Comparison of ENCODE assay signal across 8 cellular contexts in the genomic region with DNA sequence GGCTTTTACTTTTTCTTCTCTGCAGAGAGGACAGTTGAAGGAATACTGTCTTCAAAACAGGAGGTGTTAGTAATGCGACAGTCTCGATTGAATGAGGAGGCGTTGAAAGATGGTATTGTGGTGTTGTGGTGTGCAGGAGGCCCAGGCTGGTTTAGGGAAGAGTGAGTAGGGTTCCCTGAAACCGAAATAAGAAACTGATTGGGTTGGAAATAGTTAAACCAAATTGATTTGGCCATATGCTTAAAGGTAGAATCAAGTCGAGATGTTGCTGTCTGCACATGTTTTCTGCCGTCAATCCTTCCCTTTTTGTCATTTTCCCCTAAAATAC. TPM values are rescaled to one million over a fixed set of nuclear protein-coding genes. Genes with fewer than 3 reads are reported as not detected.
DNase-seq lines count a peak whose midpoint lies in the region; ATAC-seq, FAIRE-seq and TF ChIP-seq lines count a peak whose summit lies in the region.

No MANE protein-coding gene starts in this region.

- H3K27ac ChIP-seq in A549 (peak overlapping the region; percentile 96 to 99; a peak in 5 of 6 replicates), duodenal mucosa (ENCODE audit: low read depth, low read length) (peak overlapping the region; percentile 76)

- no peaks in the 10 kb centered on the region for H3K9me3 ChIP-seq in A549
- no peaks in the 10 kb centered on the region for H3K9me3 ChIP-seq in duodenal mucosa (ENCODE audit: control insufficient read depth in 1 of 2, low read length in 2 of 2)

- H3K9ac ChIP-seq in duodenal mucosa (ENCODE audit: low read depth in 1 of 2, low read length in 2 of 2) = peak overlapping the region; percentile 94 to 97

- no peaks in the 10 kb centered on the region for H3K27me3 ChIP-seq in duodenal mucosa (ENCODE audit: control insufficient read depth in 1 of 2, insufficient read depth in 2 of 2, low read length in 2 of 2)

- H3K4me3 ChIP-seq in A549 = peak overlapping the region; percentile 70
- peak overlapping the region; percentile 94 to 99 for H3K4me3 ChIP-seq in duodenal mucosa (ENCODE audit: low read depth in 1 of 2, low read length in 2 of 2)

- POLR2A ChIA-PET in A549 (lab: Yijun Ruan, JAX) = interaction anchor here (1.0 to 4.4 kb wide), 2 partner anchors 51 to 232 kb away, joined by 4 to 23 read pairs; partner anchors contain the start of genes SPICE1 and USF3

- peak overlapping the region; percentile 97 for H3K4me3 Mint-ChIP-seq in neural crest cell

- no peak for TF ChIP-seq RAD21 in A549 (conservative IDR thresholded peaks at IDR 0.05 in 1 of 2, IDR thresholded peaks at IDR 0.05 in 1 of 2)

- peak overlapping the region; percentile 80 for H3K4me2 ChIP-seq in A549

- no peak for ATAC-seq in A549

- WGBS in A549 (ENCODE audit: missing lambda C conversion rate) = 18% methylated on average over 6 of the region's 6 CpGs

- peak overlapping the region; percentile 100 for H3K27ac Mint-ChIP-seq in neural crest cell (ENCODE audit: unreplicated experiment)

- CTCF ChIA-PET in A549 (lab: Yijun Ruan, JAX) = interaction anchor here (1.0 to 1.4 kb wide), 4 partner anchors 9 to 165 kb away, joined by 3 to 7 read pairs (median 5); no protein-coding TSS in a partner anchor

- no peak for TF ChIP-seq EP300 in A549 (IDR thresholded peaks at IDR 0.05)

- peaks cover 47% of the 10 kb centered on the region for H3K4me1 Mint-ChIP-seq in neural crest cell

- no peaks in the 10 kb centered on the region for H3K9me3 Mint-ChIP-seq in neural crest cell

- TF ChIP-seq CTCF in A549 (IDR thresholded peaks at IDR 0.05) = no peak
- TF ChIP-seq CTCF in neural crest cell (conservative IDR thresholded peaks at IDR 0.05) = no peak

- H3K36me3 Mint-ChIP-seq in neural crest cell (ENCODE audit: low read depth) = no peaks in the 10 kb centered on the region

- no peaks in the 10 kb centered on the region for H3K27me3 Mint-ChIP-seq in neural crest cell (ENCODE audit: low read depth)

- TF ChIP-seq POLR2A in A549 (IDR thresholded peaks at IDR 0.05; ENCODE audit: low read length) = no peak

- H3K4me1 ChIP-seq in A549 = peaks cover 23% of the 10 kb centered on the region
- H3K4me1 ChIP-seq in duodenal mucosa (ENCODE audit: control insufficient read depth in 1 of 2, insufficient read depth in 2 of 2, low read length in 2 of 2) = peaks cover 38 to 44% of the 10 kb centered on the region in 2 donors

- no peak for DNase-seq in A549 (ENCODE audit: low read depth in 1 of 2, low spot score in 1 of 2)
- no peak for DNase-seq in GM19239 (ENCODE audit: insufficient read length, low spot score)
- peak; percentile 3 for DNase-seq in SK-N-DZ (ENCODE audit: low spot score)
- no peak for DNase-seq in neural crest cell (ENCODE audit: low read depth, low spot score)
- no peak for DNase-seq in amniotic stem cell (lab: John Stamatoyannopoulos, UW)
- no peak for DNase-seq in iPS-NIHi7 (ENCODE audit: extremely low spot score)
- DNase-seq in NCI-H187 (lab: John Stamatoyannopoulos, UW) = no peak

- H3K36me3 ChIP-seq in duodenal mucosa (ENCODE audit: control insufficient read depth in 1 of 2, insufficient read depth in 2 of 2, low read length in 2 of 2) = no peaks in the 10 kb centered on the region

- no peak for FAIRE-seq in A549 (lab: Jason Lieb, UNC)
- FAIRE-seq in GM19239 (lab: Jason Lieb, UNC) = peak; percentile 86

TF ChIP-seq in A549, 52 proteins besides CTCF, POLR2A, EP300 and RAD21:
- TF ChIP-seq TP53 (CRISPR knock-in tag; IDR thresholded peaks at IDR 0.05) = no peak
- TF ChIP-seq HOXB13 (CRISPR knock-in tag; IDR thresholded peaks at IDR 0.05; ENCODE audit: low read depth) = no peak
- TF ChIP-seq FOSL2 (IDR thresholded peaks at IDR 0.05) = no peak
- no peak for TF ChIP-seq FOSL2 (CRISPR knock-in tag; IDR thresholded peaks at IDR 0.05)
- TF ChIP-seq BHLHE40 (IDR thresholded peaks at IDR 0.05; ENCODE audit: low read depth, low read length) = no peak
- TF ChIP-seq, protein P1, sequence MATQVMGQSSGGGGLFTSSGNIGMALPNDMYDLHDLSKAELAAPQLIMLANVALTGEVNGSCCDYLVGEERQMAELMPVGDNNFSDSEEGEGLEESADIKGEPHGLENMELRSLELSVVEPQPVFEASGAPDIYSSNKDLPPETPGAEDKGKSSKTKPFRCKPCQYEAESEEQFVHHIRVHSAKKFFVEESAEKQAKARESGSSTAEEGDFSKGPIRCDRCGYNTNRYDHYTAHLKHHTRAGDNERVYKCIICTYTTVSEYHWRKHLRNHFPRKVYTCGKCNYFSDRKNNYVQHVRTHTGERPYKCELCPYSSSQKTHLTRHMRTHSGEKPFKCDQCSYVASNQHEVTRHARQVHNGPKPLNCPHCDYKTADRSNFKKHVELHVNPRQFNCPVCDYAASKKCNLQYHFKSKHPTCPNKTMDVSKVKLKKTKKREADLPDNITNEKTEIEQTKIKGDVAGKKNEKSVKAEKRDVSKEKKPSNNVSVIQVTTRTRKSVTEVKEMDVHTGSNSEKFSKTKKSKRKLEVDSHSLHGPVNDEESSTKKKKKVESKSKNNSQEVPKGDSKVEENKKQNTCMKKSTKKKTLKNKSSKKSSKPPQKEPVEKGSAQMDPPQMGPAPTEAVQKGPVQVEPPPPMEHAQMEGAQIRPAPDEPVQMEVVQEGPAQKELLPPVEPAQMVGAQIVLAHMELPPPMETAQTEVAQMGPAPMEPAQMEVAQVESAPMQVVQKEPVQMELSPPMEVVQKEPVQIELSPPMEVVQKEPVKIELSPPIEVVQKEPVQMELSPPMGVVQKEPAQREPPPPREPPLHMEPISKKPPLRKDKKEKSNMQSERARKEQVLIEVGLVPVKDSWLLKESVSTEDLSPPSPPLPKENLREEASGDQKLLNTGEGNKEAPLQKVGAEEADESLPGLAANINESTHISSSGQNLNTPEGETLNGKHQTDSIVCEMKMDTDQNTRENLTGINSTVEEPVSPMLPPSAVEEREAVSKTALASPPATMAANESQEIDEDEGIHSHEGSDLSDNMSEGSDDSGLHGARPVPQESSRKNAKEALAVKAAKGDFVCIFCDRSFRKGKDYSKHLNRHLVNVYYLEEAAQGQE (IDR thresholded peaks at IDR 0.05) = no peak
- TF ChIP-seq ESRRA (IDR thresholded peaks at IDR 0.05; ENCODE audit: borderline replicate concordance, low read length) = no peak
- no peak for TF ChIP-seq HEYL (CRISPR knock-in tag; IDR thresholded peaks at IDR 0.05)
- TF ChIP-seq USF2 (IDR thresholded peaks at IDR 0.05) = no peak
- no peak for TF ChIP-seq MAX (IDR thresholded peaks at IDR 0.05)

RNA-seq across cellular contexts. Expression of gene ATP6V1A, which starts 0.8 kb away (rescaled TPM):
- polyA plus RNA-seq in A549 (2011; rRNA removed) (37.5 and 39.8 TPM in 2 replicates), A549 (2017; fragmentation: RNase III; extraction: RNeasy Plus Mini Kit Qiagen cat#74134 plus additional on column Dnase treatment) (22.6 to 23.4 TPM (median 23.2 TPM) in 3 replicates)
- 6.6 and 7.6 TPM in 2 replicates for polyA plus RNA-seq in A549 (2012; cell fraction: cytosol; rRNA removed)
- 4.4 and 6.1 TPM in 2 replicates for polyA plus RNA-seq in A549 (2012; cell fraction: nucleus; rRNA removed)
- polyA minus RNA-seq in A549 (2011; rRNA and poly(A)+ RNA removed) = 35.1 and 38.1 TPM in 2 replicates
- polyA plus RNA-seq in SK-N-DZ (2014; cell fraction: cytosol; rRNA removed) = 58.5 and 66.0 TPM in 2 replicates
- polyA plus RNA-seq in SK-N-DZ (2014; cell fraction: nucleus; rRNA removed) = 15.2 and 21.6 TPM in 2 replicates
- 55.3 and 58.1 TPM in 2 replicates for total RNA-seq in neural crest cell

RNA-seq across cellular contexts. Expression of gene NAA50, which starts 1.6 kb away (rescaled TPM):
- polyA plus RNA-seq in A549 (2011; rRNA removed) (107 and 141 TPM in 2 replicates), A549 (2017; fragmentation: RNase III; extraction: RNeasy Plus Mini Kit Qiagen cat#74134 plus additional on column Dnase treatment) (168 to 180 TPM (median 169 TPM) in 3 replicates)
- 147 and 167 TPM in 2 replicates for polyA plus RNA-seq in A549 (2012; cell fraction: cytosol; rRNA removed)
- polyA plus RNA-seq in A549 (2012; cell fraction: nucleus; rRNA removed) = 90.9 and 95.9 TPM in 2 replicates
- 28.7 and 34.5 TPM in 2 replicates for polyA minus RNA-seq in A549 (2011; rRNA and poly(A)+ RNA removed)
- polyA plus RNA-seq in SK-N-DZ (2014; cell fraction: cytosol; rRNA removed) = 94.9 and 132 TPM in 2 replicates
- 69.1 and 70.8 TPM in 2 replicates for polyA plus RNA-seq in SK-N-DZ (2014; cell fraction: nucleus; rRNA removed)
- total RNA-seq in neural crest cell = 138 and 144 TPM in 2 replicates

RNA-seq across cellular contexts. Expression of gene USF3, which starts 51.2 kb away (rescaled TPM):
- polyA plus RNA-seq in A549 (2011; rRNA removed) (11.3 and 11.5 TPM in 2 replicates), A549 (2017; fragmentation: RNase III; extraction: RNeasy Plus Mini Kit Qiagen cat#74134 plus additional on column Dnase treatment) (1.8 to 1.9 TPM (median 1.8 TPM) in 3 replicates)
- 2.0 and 2.3 TPM in 2 replicates for polyA plus RNA-seq in A549 (2012; cell fraction: cytosol; rRNA removed)
- polyA plus RNA-seq in A549 (2012; cell fraction: nucleus; rRNA removed) = 0.91 and 1.1 TPM in 2 replicates
- polyA minus RNA-seq in A549 (2011; rRNA and poly(A)+ RNA removed) = 17.0 and 18.6 TPM in 2 replicates
- 4.6 and 5.8 TPM in 2 replicates for polyA plus RNA-seq in SK-N-DZ (2014; cell fraction: cytosol; rRNA removed)
- 1.7 and 3.5 TPM in 2 replicates for polyA plus RNA-seq in SK-N-DZ (2014; cell fraction: nucleus; rRNA removed)
- total RNA-seq in neural crest cell = 18.3 and 19.7 TPM in 2 replicates
